In the genomic region with DNA sequence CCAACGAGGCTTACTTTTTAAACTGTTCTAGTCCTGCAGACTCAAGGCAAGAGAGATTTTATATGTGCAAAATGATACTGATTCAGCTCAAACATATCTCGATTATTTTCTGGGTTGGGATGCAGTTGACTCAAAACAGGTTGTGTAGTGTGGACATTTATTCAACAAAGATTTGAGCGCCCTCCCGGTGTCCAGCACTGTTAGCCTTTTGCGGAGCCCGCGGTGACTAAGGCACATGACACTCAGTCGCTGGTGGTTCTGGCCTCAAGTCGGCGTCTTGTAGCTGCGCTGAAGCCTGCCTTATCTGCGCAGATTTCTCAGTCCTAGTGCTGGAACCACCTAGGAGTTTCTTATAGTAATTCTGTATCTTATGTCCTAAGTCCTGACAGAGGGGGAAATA, we compare ENCODE assay signal across 9 cellular contexts. TPM values are rescaled to one million over a fixed set of nuclear protein-coding genes. Genes with fewer than 3 reads are reported as not detected.
DNase-seq lines count a peak whose midpoint lies in the region; ATAC-seq and TF ChIP-seq lines count a peak whose summit lies in the region.
"Had no signal": no experiment of that assay in that cellular context is flagged by ENCODE, and none has a peak within 500 bp of the region (broad histone marks: within the 10 kb centered on the region; RNA-seq: fewer than 3 reads in every experiment).

No MANE protein-coding gene starts in this region.

- no peak for TF ChIP-seq POLR2A in erythroblast (IDR thresholded peaks at IDR 0.05; ENCODE audit: low read length)

- H2BK120ac ChIP-seq in mesenchymal stem cell (ENCODE audit: low read depth, low read length) = no peak overlapping the region

- peak overlapping the region; percentile 88 for H3K9ac ChIP-seq in mesenchymal stem cell (ENCODE audit: low read length)

- peak overlapping the region; percentile 99 for H3K4me2 ChIP-seq in mesenchymal stem cell (ENCODE audit: low read length, poor library complexity, severe bottlenecking)

- H3K4me1 ChIP-seq in mesenchymal stem cell (ENCODE audit: control insufficient read depth, insufficient read depth, low read depth, low read length) = peaks cover 2% of the 10 kb centered on the region
- H3K4me1 ChIP-seq in tibial artery = peaks cover 0 to 28% (median 6%) of the 10 kb centered on the region in 4 donors

- H3K27ac ChIP-seq in C4-2B (peak overlapping the region; percentile 77), mesenchymal stem cell (ENCODE audit: low read length, poor library complexity, severe bottlenecking) (no peak overlapping the region), tibial artery (peak overlapping the region; percentile 79 to 87)
- H3K27ac ChIP-seq: HL-60 had no signal

- H3K79me1 ChIP-seq in mesenchymal stem cell (replicated peaks; ENCODE audit: low read length, poor library complexity, severe bottlenecking) = peaks cover 1% of the 10 kb centered on the region

- H2BK12ac ChIP-seq in mesenchymal stem cell (ENCODE audit: low read length in 2 of 2) = no peak overlapping the region

- peak; percentile 20 for DNase-seq in SK-N-DZ (ENCODE audit: low spot score)
- DNase-seq in erythroblast (lab: John Stamatoyannopoulos, UW) = peak; percentile 4 to 8
- DNase-seq in mesenchymal stem cell = peak; percentile 85
- peak; percentile 79 for DNase-seq in tibial artery
- no peak for DNase-seq in DMS114 treated with DMSO at 0.1 percent for 48 hours (lab: John Stamatoyannopoulos, UW; ENCODE audit: unreplicated experiment)

- no peak overlapping the region for H2AK5ac ChIP-seq in mesenchymal stem cell (ENCODE audit: low read length, severe bottlenecking)

- H3K27me3 ChIP-seq in mesenchymal stem cell (ENCODE audit: control insufficient read depth in 1 of 2, insufficient read depth in 1 of 2, low read length in 2 of 2) (no peaks in the 10 kb centered on the region), tibial artery (no peaks in the 10 kb centered on the region)

- no peak overlapping the region for H2BK5ac ChIP-seq in mesenchymal stem cell (ENCODE audit: low read depth, low read length, poor library complexity, severe bottlenecking)

- H3K4me3 ChIP-seq in mesenchymal stem cell (ENCODE audit: insufficient read depth in 1 of 2, low read depth in 1 of 2, low read length in 2 of 2) = peak overlapping the region in 1 of 2 experiments; percentile 91
- H3K4me3 ChIP-seq in tibial artery = peak overlapping the region; percentile 68 to 93

- H3K14ac ChIP-seq in mesenchymal stem cell (ENCODE audit: low read length in 2 of 2) = no peak overlapping the region

- intact Hi-C loops in tibial artery (cut with DNase I; ENCODE audit: low total_unique reads) = no loop called here

- WGBS in mesenchymal stem cell = under 1% methylated on average over 8 of the region's 12 CpGs

- H4K91ac ChIP-seq in mesenchymal stem cell (ENCODE audit: low read length) = no peak overlapping the region

- H3K4ac ChIP-seq in mesenchymal stem cell (ENCODE audit: low read depth in 1 of 2, low read length in 2 of 2) = no peak overlapping the region

- H2BK15ac ChIP-seq in mesenchymal stem cell (ENCODE audit: low read depth, poor library complexity, severe bottlenecking) = no peak overlapping the region

- H3K23ac ChIP-seq in mesenchymal stem cell (ENCODE audit: low read length in 2 of 2) = no peak overlapping the region

- no peak overlapping the region for H3K18ac ChIP-seq in mesenchymal stem cell (ENCODE audit: low read depth in 1 of 2, low read length in 2 of 2)

- TF ChIP-seq CTCF in C4-2B (conservative IDR thresholded peaks at IDR 0.05) (no peak; the same call in 1 of the 2 replicates), tibial artery (IDR thresholded peaks at IDR 0.05) (peak in 1 of 2 experiments; percentile 20)

- H2AFZ ChIP-seq in mesenchymal stem cell (ENCODE audit: low read depth, low read length) = no peak overlapping the region

- no peak overlapping the region for H4K8ac ChIP-seq in mesenchymal stem cell (ENCODE audit: low read length)

- ATAC-seq in HG02938 (IDR thresholded peaks at IDR 0.05; ENCODE audit: unreplicated experiment) (peak; percentile 18), GM21786 (IDR thresholded peaks at IDR 0.05; ENCODE audit: unreplicated experiment) (no peak)

- H3K36me3 ChIP-seq in mesenchymal stem cell (ENCODE audit: control insufficient read depth in 1 of 2, insufficient read depth in 2 of 2, low read depth in 1 of 2, low read length in 2 of 2) = no peaks in the 10 kb centered on the region
- no peaks in the 10 kb centered on the region for H3K36me3 ChIP-seq in tibial artery

- no peaks in the 10 kb centered on the region for H3K9me3 ChIP-seq in mesenchymal stem cell (ENCODE audit: control insufficient read depth, low read length)
- no peaks in the 10 kb centered on the region for H3K9me3 ChIP-seq in tibial artery

RNA-seq across cellular contexts. Expression of gene CADPS2, which starts 0.9 kb away (rescaled TPM):
- not detected in 2 replicates for polyA plus RNA-seq in SK-N-DZ (2014; cell fraction: cytosol; rRNA removed)
- polyA plus RNA-seq in SK-N-DZ (2014; cell fraction: nucleus; rRNA removed) = not detected in 2 replicates
- polyA plus RNA-seq in mesenchymal stem cell (2013, experiment 1 of 2) = 8.1 TPM
- polyA plus RNA-seq in mesenchymal stem cell (2013, experiment 2 of 2) = 7.6 TPM
